Comparison of ENCODE assay signal across 15 cellular contexts in the genomic region with DNA sequence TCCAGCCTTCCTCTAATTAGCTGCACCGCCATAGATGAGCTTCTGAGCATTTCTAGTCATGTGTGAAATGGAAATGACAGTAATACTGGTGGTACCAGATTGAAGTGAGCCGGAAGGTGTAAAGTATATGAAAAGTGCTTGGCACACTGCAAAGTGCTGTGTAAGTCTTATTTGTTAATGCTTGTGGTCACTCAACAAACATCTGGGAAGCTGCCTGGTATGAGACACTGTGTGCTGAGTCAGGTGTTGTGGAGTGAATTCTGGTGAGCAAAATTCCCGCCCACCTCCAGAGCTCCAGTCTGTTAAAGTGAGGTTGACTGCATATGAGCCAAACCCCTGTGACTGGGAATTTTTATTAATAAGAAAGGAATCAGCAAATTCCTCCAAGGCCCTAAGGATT. TPM values are rescaled to one million over a fixed set of nuclear protein-coding genes. Genes with fewer than 3 reads are reported as not detected.
DNase-seq lines count a peak whose midpoint lies in the region; ATAC-seq, FAIRE-seq and TF ChIP-seq lines count a peak whose summit lies in the region.
"Had no signal": no experiment of that assay in that cellular context is flagged by ENCODE, and none has a peak within 500 bp of the region (broad histone marks: within the 10 kb centered on the region; RNA-seq: fewer than 3 reads in every experiment).

No MANE protein-coding gene starts in this region.

- H3K36me3 Mint-ChIP-seq in MCF 10A (ENCODE audit: insufficient read depth, unreplicated experiment), result no peaks in the 10 kb centered on the region
- H3K36me3 Mint-ChIP-seq in activated CD4-positive, alpha-beta T cell treated with anti-CD3 and anti-CD28 coated beads for 36 hours (ENCODE audit: low read depth), result no peaks in the 10 kb centered on the region
- H3K36me3 Mint-ChIP-seq: IgD-negative memory B cell had no signal

- H3K4me2 ChIP-seq in mammary epithelial cell (ENCODE audit: insufficient read depth, low read depth, low read length), result no peak overlapping the region

- H3K27me3 ChIP-seq in breast epithelium (no peaks in the 10 kb centered on the region), mammary epithelial cell (ENCODE audit: insufficient read depth, low read length) (peaks cover 9% of the 10 kb centered on the region), kidney epithelial cell (ENCODE audit: control insufficient read depth, insufficient read depth, low read length) (no peaks in the 10 kb centered on the region)
- H3K27me3 ChIP-seq: ovary had no signal

- no peak overlapping the region for H3K4me3 Mint-ChIP-seq in MCF 10A (ENCODE audit: unreplicated experiment)
- no peak overlapping the region for H3K4me3 Mint-ChIP-seq in activated CD4-positive, alpha-beta T cell treated with anti-CD3 and anti-CD28 coated beads for 36 hours
- H3K4me3 Mint-ChIP-seq: IgD-negative memory B cell had no signal

- TF ChIP-seq POLR2A in breast epithelium (IDR thresholded peaks at IDR 0.05) (no peak), GM12891 (IDR thresholded peaks at IDR 0.05; ENCODE audit: low read depth, low read length) (no peak)

- WGBS in mammary epithelial cell (ENCODE audit: low coverage, missing lambda C conversion rate), result 76% methylated on average over 3 of the region's 3 CpGs

- no peak for TF ChIP-seq CTCF in MCF 10A (IDR thresholded peaks at IDR 0.05; ENCODE audit: unreplicated experiment)
- TF ChIP-seq CTCF in breast epithelium (IDR thresholded peaks at IDR 0.05), result no peak
- TF ChIP-seq CTCF in mammary epithelial cell (conservative IDR thresholded peaks at IDR 0.05 in 1 of 2, IDR thresholded peaks at IDR 0.05 in 1 of 2; ENCODE audit: extremely low read depth in 1 of 2, insufficient read depth in 1 of 2, low read depth in 1 of 2, low read length in 2 of 2), result no peak
- no peak for TF ChIP-seq CTCF in kidney epithelial cell (IDR thresholded peaks at IDR 0.05; ENCODE audit: insufficient read depth, low read length, poor library complexity, severe bottlenecking)

- peak; percentile 30 for DNase-seq in MCF 10A (ENCODE audit: unreplicated experiment)
- no peak for DNase-seq in breast epithelium (ENCODE audit: low spot score in 2 of 2)
- DNase-seq in mammary epithelial cell, result peak; percentile 51
- peak; percentile 44 for DNase-seq in kidney epithelial cell (ENCODE audit: low read depth)
- peak; percentile 73 for DNase-seq in urothelium cell line (ENCODE audit: low spot score)
- DNase-seq in GM12891 (ENCODE audit: insufficient read length, low spot score), result no peak
- DNase-seq in iPS-NIHi7 (ENCODE audit: extremely low spot score), result no peak
- DNase-seq in activated CD4-positive, alpha-beta T cell treated with anti-CD3 and anti-CD28 coated beads for 36 hours, result no peak
- DNase-seq: activated gamma-delta T cell treated with Interleukin-2 at 50 U/mL for 16 hours; Caco-2; mesendoderm; NCI-H1694 treated with DMSO at 0.1 percent for 48 hours; ovary; stimulated activated CD4-positive, alpha-beta T cell treated with anti-CD3 and anti-CD28 coated beads, Interleukin-12 subunit alpha, Interleukin-12 subunit beta, amount 100 ng/mL, for 4 hours had no signal

- intact Hi-C loops in MCF 10A (cut with micrococcal nuclease), result no loop called here
- intact Hi-C loops in breast epithelium (cut with DNase I; ENCODE audit: low total_unique reads), result no loop called here
- intact Hi-C loops in mammary epithelial cell (cut with micrococcal nuclease), result no loop called here
- intact Hi-C loops in activated CD4-positive, alpha-beta T cell treated with anti-CD3 and anti-CD28 coated beads for 36 hours (cut with DNase I, micrococcal nuclease), result no loop called here

- no peaks in the 10 kb centered on the region for H3K4me1 Mint-ChIP-seq in MCF 10A (ENCODE audit: insufficient read depth, unreplicated experiment)
- H3K4me1 Mint-ChIP-seq in activated CD4-positive, alpha-beta T cell treated with anti-CD3 and anti-CD28 coated beads for 36 hours, result no peaks in the 10 kb centered on the region
- H3K4me1 Mint-ChIP-seq: IgD-negative memory B cell had no signal

- H3K79me2 ChIP-seq in mammary epithelial cell (ENCODE audit: insufficient read depth, low read length), result no peaks in the 10 kb centered on the region

- CTCF ChIA-PET in MCF 10A (lab: Yijun Ruan, JAX), result interaction anchor here (0.6 to 1.0 kb wide), 4 partner anchors 39 to 1263 kb away, joined by 3 read pairs; no protein-coding TSS in a partner anchor
- CTCF ChIA-PET in mammary epithelial cell (lab: Charles Lee; ENCODE audit: low non-redundant PET), result no interaction called here
- CTCF ChIA-PET in activated CD4-positive, alpha-beta T cell treated with anti-CD3 and anti-CD28 coated beads for 36 hours (lab: Charles Lee), result interaction anchor here (0.6 kb wide), 1 partner anchor 19 kb away, joined by 3 read pairs; no protein-coding TSS in a partner anchor

- H3K27ac ChIP-seq in breast epithelium (no peak overlapping the region), mammary epithelial cell (ENCODE audit: insufficient read depth, low read depth, low read length) (no peak overlapping the region)
- H3K27ac ChIP-seq: ovary had no signal

- H3K9me3 ChIP-seq in breast epithelium, result no peaks in the 10 kb centered on the region
- no peaks in the 10 kb centered on the region for H3K9me3 ChIP-seq in mammary epithelial cell (replicated peaks; ENCODE audit: insufficient read depth, low read length)
- H3K9me3 ChIP-seq: Caco-2, ovary had no signal

- H2AFZ ChIP-seq in mammary epithelial cell (ENCODE audit: low read depth, low read length), result no peak overlapping the region

- H3K9ac ChIP-seq in mammary epithelial cell (ENCODE audit: insufficient read depth, low read length), result no peak overlapping the region

- POLR2A ChIA-PET in MCF 10A (lab: Yijun Ruan, JAX), result no interaction called here
- POLR2A ChIA-PET in activated CD4-positive, alpha-beta T cell treated with anti-CD3 and anti-CD28 coated beads for 36 hours (lab: Charles Lee), result no interaction called here

- no peaks in the 10 kb centered on the region for H4K20me1 ChIP-seq in mammary epithelial cell (ENCODE audit: insufficient read depth, low read length)

- dilution Hi-C loops in mammary epithelial cell (cut with HindIII; ENCODE audit: low sequenced_read_pairs), result loop anchor here (5.0 kb wide), 1 partner anchor 47 kb away; no protein-coding TSS in a partner anchor

- in situ Hi-C loops in mammary epithelial cell (cut with MboI; ENCODE audit: low sequenced_read_pairs in 2 of 2), result no loop called here

- H3K4me3 ChIP-seq in breast epithelium (no peak overlapping the region), mammary epithelial cell (replicated peaks in 1 of 3; ENCODE audit: insufficient read depth in 1 of 3, low read depth in 2 of 3, low read length in 3 of 3) (no peak overlapping the region), kidney epithelial cell (ENCODE audit: low read depth, low read length) (no peak overlapping the region)
- H3K4me3 ChIP-seq: ovary had no signal

- H3K27me3 Mint-ChIP-seq in MCF 10A (ENCODE audit: insufficient read depth, unreplicated experiment), result no peaks in the 10 kb centered on the region
- H3K27me3 Mint-ChIP-seq in activated CD4-positive, alpha-beta T cell treated with anti-CD3 and anti-CD28 coated beads for 36 hours, result peaks cover 6% of the 10 kb centered on the region

- FAIRE-seq in urothelium cell line (lab: Jason Lieb, UNC) (no peak), GM12891 (lab: Jason Lieb, UNC) (no peak)

- BruUV-seq in MCF 10A (replicated peaks; lab: Mats Ljungman, UMichigan), result no TSS peak
- BruUV-seq in mammary epithelial cell (replicated peaks; lab: Mats Ljungman, UMichigan), result no TSS peak

- H3K4me1 ChIP-seq in breast epithelium (no peaks in the 10 kb centered on the region), mammary epithelial cell (ENCODE audit: insufficient read depth, low read length) (no peaks in the 10 kb centered on the region)
- H3K4me1 ChIP-seq: Caco-2 had no signal

- H3K36me3 ChIP-seq in breast epithelium (no peaks in the 10 kb centered on the region), mammary epithelial cell (ENCODE audit: insufficient read depth, low read length) (no peaks in the 10 kb centered on the region), kidney epithelial cell (ENCODE audit: control insufficient read depth, insufficient read depth, low read length) (no peaks in the 10 kb centered on the region)
- H3K36me3 ChIP-seq: ovary had no signal

- no peak for ATAC-seq in activated CD4-positive, alpha-beta T cell treated with anti-CD3 and anti-CD28 coated beads for 36 hours

- no peaks in the 10 kb centered on the region for H3K9me3 Mint-ChIP-seq in MCF 10A (ENCODE audit: unreplicated experiment)
- H3K9me3 Mint-ChIP-seq in activated CD4-positive, alpha-beta T cell treated with anti-CD3 and anti-CD28 coated beads for 36 hours (ENCODE audit: low read depth), result no peaks in the 10 kb centered on the region

- no peak overlapping the region for H3K27ac Mint-ChIP-seq in MCF 10A (ENCODE audit: low read depth, unreplicated experiment)
- no peak overlapping the region for H3K27ac Mint-ChIP-seq in activated CD4-positive, alpha-beta T cell treated with anti-CD3 and anti-CD28 coated beads for 36 hours
- H3K27ac Mint-ChIP-seq: IgD-negative memory B cell had no signal

TF ChIP-seq in GM12891, 5 proteins besides CTCF, POLR2A, EP300 and RAD21:
- TF ChIP-seq POLR2AphosphoS5 (IDR thresholded peaks at IDR 0.05; ENCODE audit: low read depth, low read length), result no peak
- TF ChIP-seq TAF1 (IDR thresholded peaks at IDR 0.05; ENCODE audit: low read depth, low read length), result no peak
- no peak for TF ChIP-seq PAX5 (IDR thresholded peaks at IDR 0.05; ENCODE audit: insufficient read depth, low read length, severe bottlenecking)
- no peak for TF ChIP-seq SPI1 (IDR thresholded peaks at IDR 0.05; ENCODE audit: low read depth, low read length)
- no peak for TF ChIP-seq POU2F2 (IDR thresholded peaks at IDR 0.05; ENCODE audit: low read depth, low read length)

RNA-seq across cellular contexts. Expression of gene DAAM2, which starts 12.5 kb away (rescaled TPM):
- not detected in 2 replicates for total RNA-seq in MCF 10A (2022)
- 10 to 100 TPM; 16.2 to 59.5 (median 41.3) TPM for total RNA-seq in breast epithelium
- under 1 TPM in 1 of 2 donors, not detected in 1; 0.17 TPM for total RNA-seq in mammary epithelial cell
- 0.02 TPM for polyA plus RNA-seq in mammary epithelial cell
- not detected for polyA minus RNA-seq in mammary epithelial cell
- total RNA-seq in kidney epithelial cell, result 1.3 and 2.5 TPM in 2 replicates
- not detected for polyA plus RNA-seq in GM12891 (2012; ENCODE audit: low read depth, missing spikeins)
- not detected for total RNA-seq in activated CD4-positive, alpha-beta T cell treated with anti-CD3 and anti-CD28 coated beads for 36 hours
- total RNA-seq: Caco-2 had no signal
- polyA plus RNA-seq: IgD-negative memory B cell had no signal

Comparison
In these comparisons a context has a peak if more than half of its experiments do, and no peak if none do; other contexts are left out.
1. DNase-seq: peak in MCF 10A (single experiment), mammary epithelial cell (single experiment), kidney epithelial cell (single experiment) and urothelium cell line (single experiment); none in breast epithelium (0 of 2), GM12891 (single experiment), iPS-NIHi7 (single experiment) and activated CD4-positive, alpha-beta T cell treated with anti-CD3 and anti-CD28 coated beads for 36 hours (single experiment).